ENCODE assay signal across 21 cellular contexts in the genomic region with DNA sequence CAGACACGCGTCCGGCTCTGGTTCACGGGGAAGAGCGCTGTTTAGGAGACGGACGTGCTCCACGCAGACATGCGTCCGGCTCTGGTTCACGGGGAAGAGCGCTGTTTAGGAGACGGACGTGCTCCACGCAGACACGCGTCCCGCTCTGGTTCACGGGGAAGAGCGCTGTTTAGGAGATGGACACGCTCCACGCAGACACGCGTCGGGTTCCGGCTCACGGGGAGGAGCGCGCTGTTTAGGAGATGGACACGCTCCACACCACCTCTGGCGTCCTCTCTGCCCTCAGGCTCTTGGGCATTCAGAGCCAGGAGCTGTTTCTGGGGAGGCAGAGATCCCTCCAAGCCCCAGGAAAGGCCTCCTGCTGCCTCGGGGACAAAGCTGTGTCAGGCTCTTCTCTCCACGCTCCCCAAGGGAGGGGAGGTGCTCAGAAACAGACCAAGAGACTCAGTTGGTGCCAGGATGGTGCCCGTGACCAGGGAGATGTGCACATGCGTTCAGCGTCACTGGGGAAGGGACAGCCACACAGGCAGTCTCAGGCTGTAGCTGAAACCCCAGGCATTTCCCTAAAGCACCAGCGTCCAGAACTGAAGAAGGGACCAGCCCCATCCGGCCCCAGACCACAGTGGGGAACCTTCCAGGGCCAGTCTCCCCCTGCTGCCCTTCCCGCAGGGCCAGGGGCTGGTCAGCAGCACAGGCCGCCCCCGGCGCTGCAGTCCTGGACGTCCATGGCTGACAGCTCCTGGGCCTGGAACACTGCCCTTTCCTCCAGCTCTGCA.
DNase-seq lines count a peak whose midpoint lies in the region; TF ChIP-seq lines count a peak whose summit lies in the region.
"Had no signal": no experiment of that assay in that cellular context is flagged by ENCODE, and none has a peak within 500 bp of the region (broad histone marks: within the 10 kb centered on the region; RNA-seq: fewer than 3 reads in every experiment).

No MANE protein-coding gene starts in this region.

- DNase-seq in HL-60 (ENCODE audit: low read depth in 1 of 2, low spot score in 1 of 2) (peak in 1 of 2 experiments; percentile 15), endothelial cell (ENCODE audit: low spot score) (no peak), neural progenitor cell (ENCODE audit: low spot score) (no peak), SKM-1 (lab: John Stamatoyannopoulos, UW; ENCODE audit: unreplicated experiment) (no peak), amniotic stem cell (lab: John Stamatoyannopoulos, UW) (no peak), KBM-7 (no peak)
- DNase-seq: activated CD4-positive, alpha-beta T cell treated with anti-CD3 and anti-CD28 coated beads, Interleukin-2, amount 10 ng/mL, durations not matched to agents 7 days and 5 days; AML-193; brain microvascular endothelial cell; erythroblast; NCI-H1417 treated with DMSO at 0.1 percent for 48 hours; NCI-H2171; NCI-H526 treated with DMSO at 0.1 percent for 48 hours; stimulated activated CD4-positive, alpha-beta T cell treated with anti-CD3 and anti-CD28 coated beads, Interleukin-4, amount 100 ng/mL, for 1 hour had no signal

- H3K4me1 ChIP-seq in BLaER1 (peaks cover 93% of the 10 kb centered on the region), neural progenitor cell (no peaks in the 10 kb centered on the region)
- H3K4me1 ChIP-seq: left lung had no signal

- H3K4me2 ChIP-seq in BLaER1 (peak overlapping the region; percentile 91), neural progenitor cell (no peak overlapping the region)
- H3K4me2 ChIP-seq: PC-9 had no signal

- H3K27me3 Mint-ChIP-seq in endothelial cell (ENCODE audit: unreplicated experiment) (peaks cover 9% of the 10 kb centered on the region), neural progenitor cell (ENCODE audit: insufficient read depth, low read depth) (peaks cover 3% of the 10 kb centered on the region)
- H3K27me3 Mint-ChIP-seq: activated CD4-positive, alpha-beta T cell treated with anti-CD3 and anti-CD28 coated beads, Interleukin-2, amount 10 ng/mL, durations not matched to agents 7 days and 5 days had no signal

- H4K20me1 ChIP-seq in BLaER1, result peaks cover 100% of the 10 kb centered on the region
- peaks cover 5% of the 10 kb centered on the region for H4K20me1 ChIP-seq in neural progenitor cell (ENCODE audit: low read depth)

- H3K27ac Mint-ChIP-seq in endothelial cell (ENCODE audit: unreplicated experiment) (peak overlapping the region; percentile 48), neural progenitor cell (peak overlapping the region; percentile 66)
- H3K27ac Mint-ChIP-seq: activated CD4-positive, alpha-beta T cell treated with anti-CD3 and anti-CD28 coated beads, Interleukin-2, amount 10 ng/mL, durations not matched to agents 7 days and 5 days had no signal

- in situ Hi-C loops in KBM-7 (cut with MboI; ENCODE audit: low pct_unique_long_range_greater_than_20kb, low sequenced_read_pairs), result no loop called here

- no peaks in the 10 kb centered on the region for H3F3A ChIP-seq in neural progenitor cell (ENCODE audit: low read depth)

- no peak overlapping the region for H3K27ac ChIP-seq in BLaER1
- peak overlapping the region; percentile 47 for H3K27ac ChIP-seq in HL-60 (replicated peaks)
- no peak overlapping the region for H3K27ac ChIP-seq in neural progenitor cell
- H3K27ac ChIP-seq: brain microvascular endothelial cell, left lung, ovary, PC-9, SK-N-MC, skin epidermis had no signal

- H3K36me3 Mint-ChIP-seq in endothelial cell (ENCODE audit: low read depth, unreplicated experiment), result peaks cover 10% of the 10 kb centered on the region
- peaks cover 4% of the 10 kb centered on the region for H3K36me3 Mint-ChIP-seq in neural progenitor cell
- H3K36me3 Mint-ChIP-seq: activated naive CD4-positive, alpha-beta T cell treated with anti-CD3 and anti-CD28 coated beads, Interleukin-2, amount 50 U/mL, for 72 hours had no signal

- no peaks in the 10 kb centered on the region for H3K79me2 ChIP-seq in neural progenitor cell (ENCODE audit: low read depth)

- H3K4me1 Mint-ChIP-seq in endothelial cell (ENCODE audit: unreplicated experiment) (peaks cover 2% of the 10 kb centered on the region), neural progenitor cell (peaks cover 34% of the 10 kb centered on the region)
- H3K4me1 Mint-ChIP-seq: activated CD4-positive, alpha-beta T cell treated with anti-CD3 and anti-CD28 coated beads, Interleukin-2, amount 10 ng/mL, durations not matched to agents 7 days and 5 days had no signal

- H3K9me3 Mint-ChIP-seq in endothelial cell (ENCODE audit: unreplicated experiment) (no peaks in the 10 kb centered on the region), neural progenitor cell (no peaks in the 10 kb centered on the region)
- H3K9me3 Mint-ChIP-seq: activated CD4-positive, alpha-beta T cell treated with anti-CD3 and anti-CD28 coated beads, Interleukin-2, amount 10 ng/mL, durations not matched to agents 7 days and 5 days; activated naive CD4-positive, alpha-beta T cell treated with anti-CD3 and anti-CD28 coated beads, Interleukin-2, amount 50 U/mL, for 72 hours had no signal

- H3K9me3 ChIP-seq in BLaER1, result no peaks in the 10 kb centered on the region
- H3K9me3 ChIP-seq in neural progenitor cell (ENCODE audit: low read depth), result no peaks in the 10 kb centered on the region
- H3K9me3 ChIP-seq: left lung, ovary had no signal

- H3K9ac ChIP-seq in BLaER1 (no peak overlapping the region), neural progenitor cell (no peak overlapping the region)

- H3K4me3 Mint-ChIP-seq in endothelial cell (ENCODE audit: unreplicated experiment), result peak overlapping the region; percentile 42
- H3K4me3 Mint-ChIP-seq in neural progenitor cell, result peak overlapping the region; percentile 27
- H3K4me3 Mint-ChIP-seq: activated CD4-positive, alpha-beta T cell treated with anti-CD3 and anti-CD28 coated beads, Interleukin-2, amount 10 ng/mL, durations not matched to agents 7 days and 5 days had no signal

- H3K36me3 ChIP-seq in BLaER1 (peaks cover 40% of the 10 kb centered on the region), neural progenitor cell (no peaks in the 10 kb centered on the region)
- H3K36me3 ChIP-seq: brain microvascular endothelial cell, ovary had no signal

- TF ChIP-seq CTCF in HL-60 (IDR thresholded peaks at IDR 0.05; ENCODE audit: insufficient read depth, low read length) (no peak), endothelial cell (IDR thresholded peaks at IDR 0.05; ENCODE audit: unreplicated experiment) (no peak), neural progenitor cell (IDR thresholded peaks at IDR 0.05) (no peak)

- no peak overlapping the region for H2AFZ ChIP-seq in neural progenitor cell (replicated peaks)
- H2AFZ ChIP-seq: PC-9 had no signal

- H3K27me3 ChIP-seq in BLaER1 (no peaks in the 10 kb centered on the region), HL-60 (ENCODE audit: insufficient read depth, poor library complexity, severe bottlenecking) (no peaks in the 10 kb centered on the region), neural progenitor cell (no peaks in the 10 kb centered on the region)
- H3K27me3 ChIP-seq: brain microvascular endothelial cell, left lung, ovary had no signal

- no peak overlapping the region for H3K4me3 ChIP-seq in BLaER1
- H3K4me3 ChIP-seq in HL-60 (replicated peaks; ENCODE audit: insufficient read depth, low read length), result no peak overlapping the region
- no peak overlapping the region for H3K4me3 ChIP-seq in neural progenitor cell
- H3K4me3 ChIP-seq: left lung, ovary, PC-9, SK-N-MC, skin epidermis had no signal
